1 cellular context compared by ENCODE assay signal in the genomic region with DNA sequence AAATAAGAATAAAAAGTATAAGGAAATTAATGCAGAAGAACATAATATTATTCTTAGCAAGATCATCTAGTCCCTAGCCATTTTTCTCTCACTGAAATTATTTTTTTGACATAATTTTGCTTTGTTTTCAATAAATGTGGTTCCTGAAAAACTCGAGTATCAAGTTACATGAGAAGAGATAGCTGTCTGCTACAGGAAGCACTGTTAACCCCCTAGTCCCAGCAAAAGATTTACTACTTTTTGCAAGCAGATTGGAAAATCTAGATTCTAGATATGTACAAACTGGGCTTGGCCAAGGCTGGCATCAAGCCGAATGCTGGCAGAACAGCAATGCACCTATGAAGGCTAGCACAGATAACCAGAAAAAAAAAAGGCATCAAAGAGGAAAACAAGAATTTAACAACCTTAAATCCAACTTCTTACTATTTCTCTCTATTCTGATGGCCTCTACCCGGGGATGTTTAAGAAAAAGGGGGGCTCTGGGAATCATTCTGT.
TF ChIP-seq lines count a peak whose summit lies in the region.

No MANE protein-coding gene starts in this region.

TF ChIP-seq in WTC11, 78 proteins besides CTCF, POLR2A, EP300 and RAD21 (continued from another document):
- TF ChIP-seq GABPB1 (CRISPR knock-in tag; IDR thresholded peaks at IDR 0.05), result no peak
